10 cellular contexts compared by ENCODE assay signal in genomic region chrX:38275615-38276014, GRCh38. TPM values are rescaled to one million over a fixed set of nuclear protein-coding genes. Genes with fewer than 3 reads are reported as not detected.
A peak's percentile ranks its signal among the peaks of the same experiment; 100 is the strongest.
DNase-seq lines count a peak whose midpoint lies in the region; ATAC-seq and TF ChIP-seq lines count a peak whose summit lies in the region.
"Had no signal": no experiment of that assay in that cellular context is flagged by ENCODE, and none has a peak within 500 bp of the region (broad histone marks: within the 10 kb centered on the region; RNA-seq: fewer than 3 reads in every experiment).

No MANE protein-coding gene starts in this region.

- no peak overlapping the region for H2BK120ac ChIP-seq in mesendoderm (ENCODE audit: low read depth, low read length)

- H3K27me3 ChIP-seq in mesendoderm (ENCODE audit: insufficient read depth, low read length, poor library complexity) (no peaks in the 10 kb centered on the region), Peyer's patch (no peaks in the 10 kb centered on the region)

- DNase-seq in AG09319 (ENCODE audit: extremely low read depth, low read depth): peak; percentile 56
- peak; percentile 36 for DNase-seq in RWPE1 (ENCODE audit: low spot score)
- DNase-seq in foreskin fibroblast: peak; percentile 71 to 84
- no peak for DNase-seq in mesendoderm
- DNase-seq in Peyer's patch: no peak
- DNase-seq in NCI-H524 (lab: John Stamatoyannopoulos, UW): no peak
- DNase-seq: activated CD4-positive, alpha-beta T cell treated with anti-CD3 and anti-CD28 coated beads, Interleukin-2, amount 10 ng/mL, durations not matched to agents 24 days and 14 days; NCI-H2081 treated with DMSO at 0.1 percent for 48 hours had no signal

- TF ChIP-seq POLR2A in Peyer's patch (IDR thresholded peaks at IDR 0.05): no peak

- H4K8ac ChIP-seq in mesendoderm (ENCODE audit: low read depth, low read length): no peak overlapping the region

- no peak overlapping the region for H3K9ac ChIP-seq in mesendoderm (ENCODE audit: low read length)

- no peak overlapping the region for H3K4me3 ChIP-seq in HEK293 (ENCODE audit: low read depth, low read length)
- no peak overlapping the region for H3K4me3 ChIP-seq in foreskin fibroblast (ENCODE audit: low read depth in 1 of 2, low read length in 2 of 2)
- H3K4me3 ChIP-seq in mesendoderm (ENCODE audit: low read length): no peak overlapping the region
- H3K4me3 ChIP-seq in Peyer's patch: no peak overlapping the region

- H3K4me1 ChIP-seq in HEK293 (ENCODE audit: control insufficient read depth, insufficient read depth, low read length) (peaks cover 14% of the 10 kb centered on the region), mesendoderm (ENCODE audit: control insufficient read depth, low read depth, low read length) (no peaks in the 10 kb centered on the region), Peyer's patch (no peaks in the 10 kb centered on the region)

- no peak overlapping the region for H3K23ac ChIP-seq in mesendoderm (ENCODE audit: low read length)

- TF ChIP-seq CTCF in AG09319 (IDR thresholded peaks at IDR 0.05; ENCODE audit: low read depth, low read length) (no peak), HEK293 (tag by site-specific recombination; IDR thresholded peaks at IDR 0.05) (no peak), RWPE1 (conservative IDR thresholded peaks at IDR 0.05; ENCODE audit: low read depth) (no peak), foreskin fibroblast (IDR thresholded peaks at IDR 0.05; ENCODE audit: low read depth, low read length) (no peak), Peyer's patch (IDR thresholded peaks at IDR 0.05) (no peak)

- H4K5ac ChIP-seq in mesendoderm (ENCODE audit: low read length): no peak overlapping the region

- H3K4ac ChIP-seq in mesendoderm (ENCODE audit: low read depth, low read length): no peak overlapping the region

- no peak overlapping the region for H2AK5ac ChIP-seq in mesendoderm (ENCODE audit: low read length)

- H3K79me1 ChIP-seq in mesendoderm (ENCODE audit: low read length): no peaks in the 10 kb centered on the region

- H3K9me3 ChIP-seq in HEK293 (ENCODE audit: control insufficient read depth, insufficient read depth, low read depth, low read length): no peaks in the 10 kb centered on the region
- H3K9me3 ChIP-seq in Peyer's patch: no peaks in the 10 kb centered on the region

- H3K56ac ChIP-seq in mesendoderm (ENCODE audit: low read length): no peak overlapping the region

- no peak overlapping the region for H3K27ac ChIP-seq in HEK293 (ENCODE audit: extremely low read depth, low read depth, low read length)
- H3K27ac ChIP-seq in RWPE1: no peak overlapping the region
- H3K27ac ChIP-seq in mesendoderm (ENCODE audit: low read depth, low read length): no peak overlapping the region
- no peak overlapping the region for H3K27ac ChIP-seq in Peyer's patch

- no peak overlapping the region for H3K4me2 ChIP-seq in mesendoderm (ENCODE audit: low read length)

- POLR2A ChIA-PET in HEK293 (lab: Yijun Ruan, JAX): no interaction called here
- POLR2A ChIA-PET in RWPE1 (lab: Yijun Ruan, JAX; ENCODE audit: low non-redundant PET): no interaction called here

- no peaks in the 10 kb centered on the region for H3K79me2 ChIP-seq in mesendoderm (ENCODE audit: control insufficient read depth, insufficient read depth, low read length)

- CTCF ChIA-PET in HEK293 (lab: Yijun Ruan, JAX): no interaction called here
- CTCF ChIA-PET in RWPE1 (lab: Yijun Ruan, JAX): no interaction called here

- H3K18ac ChIP-seq in mesendoderm (ENCODE audit: low read length): no peak overlapping the region

- H2BK15ac ChIP-seq in mesendoderm (replicated peaks; ENCODE audit: low read depth): no peak overlapping the region

- no CpG with 5 or more reads among the region's 2 CpGs for WGBS in mesendoderm (ENCODE audit: extremely low coverage, insufficient coverage, low lambda C conversion rate)

- H3K36me3 ChIP-seq in HEK293 (ENCODE audit: control insufficient read depth in 2 of 2, insufficient read depth in 1 of 2, low read length in 2 of 2): no peaks in the 10 kb centered on the region
- no peaks in the 10 kb centered on the region for H3K36me3 ChIP-seq in mesendoderm (ENCODE audit: control insufficient read depth, insufficient read depth, low read length)
- no peaks in the 10 kb centered on the region for H3K36me3 ChIP-seq in Peyer's patch

- no peak overlapping the region for H2BK5ac ChIP-seq in mesendoderm (ENCODE audit: low read length)

- no peak for ATAC-seq in HG03571 (IDR thresholded peaks at IDR 0.05; ENCODE audit: unreplicated experiment)

TF ChIP-seq in HEK293, 187 proteins besides CTCF, POLR2A, EP300 and RAD21 (continues in another document):
- peak; percentile 78 for TF ChIP-seq ZNF629 (tag by site-specific recombination; IDR thresholded peaks at IDR 0.05)
- TF ChIP-seq ZSCAN23 (tag by site-specific recombination; IDR thresholded peaks at IDR 0.05): no peak
- TF ChIP-seq, protein P1, sequence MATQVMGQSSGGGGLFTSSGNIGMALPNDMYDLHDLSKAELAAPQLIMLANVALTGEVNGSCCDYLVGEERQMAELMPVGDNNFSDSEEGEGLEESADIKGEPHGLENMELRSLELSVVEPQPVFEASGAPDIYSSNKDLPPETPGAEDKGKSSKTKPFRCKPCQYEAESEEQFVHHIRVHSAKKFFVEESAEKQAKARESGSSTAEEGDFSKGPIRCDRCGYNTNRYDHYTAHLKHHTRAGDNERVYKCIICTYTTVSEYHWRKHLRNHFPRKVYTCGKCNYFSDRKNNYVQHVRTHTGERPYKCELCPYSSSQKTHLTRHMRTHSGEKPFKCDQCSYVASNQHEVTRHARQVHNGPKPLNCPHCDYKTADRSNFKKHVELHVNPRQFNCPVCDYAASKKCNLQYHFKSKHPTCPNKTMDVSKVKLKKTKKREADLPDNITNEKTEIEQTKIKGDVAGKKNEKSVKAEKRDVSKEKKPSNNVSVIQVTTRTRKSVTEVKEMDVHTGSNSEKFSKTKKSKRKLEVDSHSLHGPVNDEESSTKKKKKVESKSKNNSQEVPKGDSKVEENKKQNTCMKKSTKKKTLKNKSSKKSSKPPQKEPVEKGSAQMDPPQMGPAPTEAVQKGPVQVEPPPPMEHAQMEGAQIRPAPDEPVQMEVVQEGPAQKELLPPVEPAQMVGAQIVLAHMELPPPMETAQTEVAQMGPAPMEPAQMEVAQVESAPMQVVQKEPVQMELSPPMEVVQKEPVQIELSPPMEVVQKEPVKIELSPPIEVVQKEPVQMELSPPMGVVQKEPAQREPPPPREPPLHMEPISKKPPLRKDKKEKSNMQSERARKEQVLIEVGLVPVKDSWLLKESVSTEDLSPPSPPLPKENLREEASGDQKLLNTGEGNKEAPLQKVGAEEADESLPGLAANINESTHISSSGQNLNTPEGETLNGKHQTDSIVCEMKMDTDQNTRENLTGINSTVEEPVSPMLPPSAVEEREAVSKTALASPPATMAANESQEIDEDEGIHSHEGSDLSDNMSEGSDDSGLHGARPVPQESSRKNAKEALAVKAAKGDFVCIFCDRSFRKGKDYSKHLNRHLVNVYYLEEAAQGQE (tag by site-specific recombination; IDR thresholded peaks at IDR 0.05): no peak
- no peak for TF ChIP-seq ZNF791 (tag by site-specific recombination; IDR thresholded peaks at IDR 0.05)
- no peak for TF ChIP-seq ZBTB49 (tag by site-specific recombination; IDR thresholded peaks at IDR 0.05; ENCODE audit: low read depth)
- TF ChIP-seq ZNF18 (tag by site-specific recombination; IDR thresholded peaks at IDR 0.05): no peak
- TF ChIP-seq ZNF155 (tag by site-specific recombination; IDR thresholded peaks at IDR 0.05): no peak
- no peak for TF ChIP-seq MEIS1 (CRISPR knock-in tag; IDR thresholded peaks at IDR 0.05; ENCODE audit: borderline replicate concordance)
- no peak for TF ChIP-seq ZNF112 (tag by site-specific recombination; IDR thresholded peaks at IDR 0.05)
- no peak for TF ChIP-seq ZNF311 (tag by site-specific recombination; IDR thresholded peaks at IDR 0.05; ENCODE audit: borderline replicate concordance)
- TF ChIP-seq ZNF416 (tag by site-specific recombination; IDR thresholded peaks at IDR 0.05): no peak
- TF ChIP-seq ZNF157 (tag by site-specific recombination; IDR thresholded peaks at IDR 0.05): no peak
- peak; percentile 76 for TF ChIP-seq ZNF600 (tag by site-specific recombination; IDR thresholded peaks at IDR 0.05)
- no peak for TF ChIP-seq ZNF169 (tag by site-specific recombination; IDR thresholded peaks at IDR 0.05)

RNA-seq across cellular contexts. Expression of gene RPGR, which starts 51.7 kb away (rescaled TPM):
- 6.4 TPM for polyA plus RNA-seq in mesendoderm (2013, experiment 1 of 2)
- polyA plus RNA-seq in mesendoderm (2013, experiment 2 of 2): 6.3 TPM
- total RNA-seq in Peyer's patch: 10 to 100 TPM in 3 of 4 donors, 1 to 10 TPM in 1; 5.4 to 72.6 (median 22.3) TPM

RNA-seq across cellular contexts. Expression of gene SRPX, which starts 54.9 kb away (rescaled TPM):
- 4.9 TPM for polyA plus RNA-seq in mesendoderm (2013, experiment 1 of 2)
- 4.8 TPM for polyA plus RNA-seq in mesendoderm (2013, experiment 2 of 2)
- total RNA-seq in Peyer's patch: 10 to 100 TPM; 14.2 to 26.4 (median 22.1) TPM
- total RNA-seq: activated CD4-positive, alpha-beta T cell treated with anti-CD3 and anti-CD28 coated beads, Interleukin-2, amount 10 ng/mL, durations not matched to agents 24 days and 14 days had no signal

Comparison
In these comparisons a context has a peak if more than half of its experiments do, and no peak if none do; other contexts are left out.
1. DNase-seq: peak in AG09319 (single experiment), RWPE1 (single experiment) and foreskin fibroblast (2 of 2); none in mesendoderm (single experiment), Peyer's patch (0 of 3) and NCI-H524 (0 of 2).